Comparison of ENCODE assay signal across 1 cellular context in the genomic region with DNA sequence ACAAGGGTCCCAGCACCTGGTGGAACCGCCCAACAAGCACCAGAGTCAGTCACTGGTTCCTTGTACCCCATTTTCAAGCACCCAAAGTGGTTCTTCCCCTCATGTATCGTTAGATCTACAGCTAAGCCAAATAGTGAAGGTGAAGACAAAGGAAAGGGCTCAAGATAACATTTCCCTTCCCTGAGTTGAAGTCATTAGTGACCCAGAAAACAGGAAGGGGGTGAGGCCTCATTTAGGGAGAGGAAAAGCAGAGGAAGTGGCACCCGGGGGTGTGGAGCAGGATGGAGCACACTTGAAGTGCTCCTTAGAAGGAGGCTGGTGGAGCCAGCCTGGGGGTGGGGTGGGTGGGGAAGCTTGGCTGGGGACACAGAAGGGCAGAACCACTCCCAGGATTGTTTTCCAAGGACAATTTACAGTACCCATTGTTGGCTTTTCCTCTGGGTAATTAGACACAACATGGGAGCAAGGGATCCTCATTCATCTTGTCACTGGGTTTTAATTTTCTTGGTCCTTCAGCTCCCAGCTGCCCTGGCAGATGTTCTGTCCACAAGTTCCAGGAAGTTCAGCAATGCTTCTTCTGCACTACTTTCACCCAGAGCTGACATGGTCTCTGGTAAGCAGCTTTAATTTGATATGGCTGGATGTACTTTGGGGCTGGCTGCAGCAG.
TF ChIP-seq lines count a peak whose summit lies in the region.

No MANE protein-coding gene starts in this region.

TF ChIP-seq in GM23338, 12 proteins besides CTCF, POLR2A, EP300 and RAD21 (continued from another document):
- TF ChIP-seq, protein P1, sequence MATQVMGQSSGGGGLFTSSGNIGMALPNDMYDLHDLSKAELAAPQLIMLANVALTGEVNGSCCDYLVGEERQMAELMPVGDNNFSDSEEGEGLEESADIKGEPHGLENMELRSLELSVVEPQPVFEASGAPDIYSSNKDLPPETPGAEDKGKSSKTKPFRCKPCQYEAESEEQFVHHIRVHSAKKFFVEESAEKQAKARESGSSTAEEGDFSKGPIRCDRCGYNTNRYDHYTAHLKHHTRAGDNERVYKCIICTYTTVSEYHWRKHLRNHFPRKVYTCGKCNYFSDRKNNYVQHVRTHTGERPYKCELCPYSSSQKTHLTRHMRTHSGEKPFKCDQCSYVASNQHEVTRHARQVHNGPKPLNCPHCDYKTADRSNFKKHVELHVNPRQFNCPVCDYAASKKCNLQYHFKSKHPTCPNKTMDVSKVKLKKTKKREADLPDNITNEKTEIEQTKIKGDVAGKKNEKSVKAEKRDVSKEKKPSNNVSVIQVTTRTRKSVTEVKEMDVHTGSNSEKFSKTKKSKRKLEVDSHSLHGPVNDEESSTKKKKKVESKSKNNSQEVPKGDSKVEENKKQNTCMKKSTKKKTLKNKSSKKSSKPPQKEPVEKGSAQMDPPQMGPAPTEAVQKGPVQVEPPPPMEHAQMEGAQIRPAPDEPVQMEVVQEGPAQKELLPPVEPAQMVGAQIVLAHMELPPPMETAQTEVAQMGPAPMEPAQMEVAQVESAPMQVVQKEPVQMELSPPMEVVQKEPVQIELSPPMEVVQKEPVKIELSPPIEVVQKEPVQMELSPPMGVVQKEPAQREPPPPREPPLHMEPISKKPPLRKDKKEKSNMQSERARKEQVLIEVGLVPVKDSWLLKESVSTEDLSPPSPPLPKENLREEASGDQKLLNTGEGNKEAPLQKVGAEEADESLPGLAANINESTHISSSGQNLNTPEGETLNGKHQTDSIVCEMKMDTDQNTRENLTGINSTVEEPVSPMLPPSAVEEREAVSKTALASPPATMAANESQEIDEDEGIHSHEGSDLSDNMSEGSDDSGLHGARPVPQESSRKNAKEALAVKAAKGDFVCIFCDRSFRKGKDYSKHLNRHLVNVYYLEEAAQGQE (IDR thresholded peaks at IDR 0.05; ENCODE audit: unreplicated experiment) = no peak
- no peak for TF ChIP-seq ETS1 (IDR thresholded peaks at IDR 0.05)
